Comparison of ENCODE assay signal across 12 cellular contexts in genomic region chrX:11386001-11386523, GRCh38.
DNase-seq lines count a peak whose midpoint lies in the region; ATAC-seq and TF ChIP-seq lines count a peak whose summit lies in the region.
"Had no signal": no experiment of that assay in that cellular context is flagged by ENCODE, and none has a peak within 500 bp of the region (broad histone marks: within the 10 kb centered on the region; RNA-seq: fewer than 3 reads in every experiment).

No MANE protein-coding gene starts in this region.

- no peak overlapping the region for H2BK5ac ChIP-seq in H9 (ENCODE audit: insufficient read length, low read length)

- no peak overlapping the region for H3K27ac Mint-ChIP-seq in H9
- H3K27ac Mint-ChIP-seq: activated naive CD4-positive, alpha-beta T cell treated with anti-CD3 and anti-CD28 coated beads, Interleukin-2, amount 50 U/mL, for 72 hours; naive thymus-derived CD4-positive, alpha-beta T cell had no signal

- in situ Hi-C loops in GM13977 (cut with MboI; ENCODE audit: low pct_unique_long_range_greater_than_20kb, low sequenced_read_pairs, unreplicated experiment): no loop called here

- no peak overlapping the region for H2BK120ac ChIP-seq in H9 (ENCODE audit: low read depth, low read length, poor library complexity, severe bottlenecking)

- no peaks in the 10 kb centered on the region for H4K20me1 ChIP-seq in H9 (ENCODE audit: control insufficient read depth, insufficient read depth, insufficient read length)

- no peak overlapping the region for H3K9ac ChIP-seq in H9 (ENCODE audit: extremely low read depth, insufficient read length, low read length)

- no peaks in the 10 kb centered on the region for H3K79me2 ChIP-seq in H9 (ENCODE audit: insufficient read depth, low read length)

- peak; percentile 73 for ATAC-seq in HG03432 (IDR thresholded peaks at IDR 0.05; ENCODE audit: unreplicated experiment)
- ATAC-seq: activated naive CD4-positive, alpha-beta T cell treated with anti-CD3 and anti-CD28 coated beads, Interleukin-2, amount 50 U/mL, for 72 hours; naive thymus-derived CD4-positive, alpha-beta T cell had no signal

- H3K4ac ChIP-seq in H9 (ENCODE audit: low read depth, low read length): no peak overlapping the region

- H3K9me3 ChIP-seq in H9 (ENCODE audit: control insufficient read depth, low read depth, low read length): no peaks in the 10 kb centered on the region

- H3K27me3 ChIP-seq in H9 (ENCODE audit: insufficient read depth, low read length): no peaks in the 10 kb centered on the region

- H3K14ac ChIP-seq in H9 (ENCODE audit: insufficient read depth, low read length): no peak overlapping the region

- no peaks in the 10 kb centered on the region for H3K79me1 ChIP-seq in H9 (ENCODE audit: insufficient read depth, low read depth, low read length, poor library complexity, severe bottlenecking)

- H3K4me2 ChIP-seq in H9 (ENCODE audit: insufficient read depth, insufficient read length, low read length): no peak overlapping the region

- H2AFZ ChIP-seq in H9 (ENCODE audit: low read length): no peak overlapping the region

- H3K56ac ChIP-seq in H9 (ENCODE audit: insufficient read length, low read depth, low read length): no peak overlapping the region

- no peak overlapping the region for H3K27ac ChIP-seq in H9 (ENCODE audit: insufficient read length, low read depth, low read length)

- no peak overlapping the region for H2BK20ac ChIP-seq in H9 (ENCODE audit: low read depth, low read length, poor library complexity, severe bottlenecking)

- peak; percentile 12 for DNase-seq in A172 (ENCODE audit: low spot score)
- peak; percentile 81 for DNase-seq in dedifferentiated amniotic fluid mesenchymal stem cell (ENCODE audit: extremely low spot score)
- peak; percentile 44 for DNase-seq in myocyte (ENCODE audit: low read depth)
- DNase-seq in H9: no peak
- DNase-seq in GM13977 (ENCODE audit: low spot score): no peak
- no peak for DNase-seq in activated naive CD4-positive, alpha-beta T cell (lab: John Stamatoyannopoulos, UW)
- DNase-seq in NCI-H1694 treated with DMSO at 0.1 percent for 48 hours (lab: John Stamatoyannopoulos, UW): no peak
- DNase-seq: foreskin melanocyte; naive thymus-derived CD4-positive, alpha-beta T cell; NK-92 treated with Interleukin-12 subunit alpha and Interleukin-12 subunit beta, amount 100 ng/mL, for 24 hours had no signal

- H3K23me2 ChIP-seq in H9 (ENCODE audit: insufficient read length, low read depth, low read length, poor library complexity, severe bottlenecking): no peaks in the 10 kb centered on the region

- no peaks in the 10 kb centered on the region for H3K4me1 Mint-ChIP-seq in H9
- H3K4me1 Mint-ChIP-seq: naive thymus-derived CD4-positive, alpha-beta T cell had no signal

- H2BK15ac ChIP-seq in H9 (ENCODE audit: low read depth, low read length): no peak overlapping the region

- no peak overlapping the region for H2BK12ac ChIP-seq in H9 (ENCODE audit: insufficient read length, low read depth, low read length)

- TF ChIP-seq CTCF in H9 (conservative IDR thresholded peaks at IDR 0.05) (no peak), GM13977 (IDR thresholded peaks at IDR 0.05; ENCODE audit: extremely low read depth, insufficient read depth, missing control alignments) (no peak)

- no peak overlapping the region for H3K18ac ChIP-seq in H9 (ENCODE audit: insufficient read length, low read depth, low read length)

- H2AK5ac ChIP-seq in H9 (ENCODE audit: insufficient read length, low read length): no peak overlapping the region

- WGBS in H9 (ENCODE audit: extremely low coverage, insufficient read length, low lambda C conversion rate): no CpG with 5 or more reads among the region's 5 CpGs

- no peak overlapping the region for H3K23ac ChIP-seq in H9 (ENCODE audit: insufficient read length, low read depth, low read length)

- no peaks in the 10 kb centered on the region; a peak in 1 of 7 replicates for H3K36me3 Mint-ChIP-seq in H9 (ENCODE audit: insufficient read depth in 1 of 3, low read depth in 3 of 3)
- H3K36me3 Mint-ChIP-seq: activated naive CD4-positive, alpha-beta T cell treated with anti-CD3 and anti-CD28 coated beads, Interleukin-2, amount 50 U/mL, for 72 hours; naive thymus-derived CD4-positive, alpha-beta T cell had no signal

- no peaks in the 10 kb centered on the region for H3K27me3 Mint-ChIP-seq in H9 (ENCODE audit: low read depth)

- H3K9me3 Mint-ChIP-seq in H9: peaks cover 48 to 56% of the 10 kb centered on the region in 2 experiments
- H3K9me3 Mint-ChIP-seq: activated naive CD4-positive, alpha-beta T cell treated with anti-CD3 and anti-CD28 coated beads, Interleukin-2, amount 50 U/mL, for 72 hours had no signal

- H3K4me3 Mint-ChIP-seq in H9: no peak overlapping the region; a peak in 1 of 5 replicates
- H3K4me3 Mint-ChIP-seq: naive thymus-derived CD4-positive, alpha-beta T cell had no signal

- no peak overlapping the region for H3T11ph ChIP-seq in H9 (ENCODE audit: low read length)

- no peaks in the 10 kb centered on the region for H3K4me1 ChIP-seq in H9 (ENCODE audit: insufficient read depth, low read length)

- H4K8ac ChIP-seq in H9 (replicated peaks; ENCODE audit: insufficient read length, low read depth, low read length): no peak overlapping the region

- H4K5ac ChIP-seq in H9 (ENCODE audit: insufficient read length, low read depth, low read length): no peak overlapping the region

- no peak overlapping the region for H4K91ac ChIP-seq in H9 (ENCODE audit: insufficient read length, low read depth, low read length)

Comparison
In these comparisons a context has a peak if more than half of its experiments do, and no peak if none do; other contexts are left out.
1. DNase-seq: peak in A172 (single experiment), dedifferentiated amniotic fluid mesenchymal stem cell (single experiment) and myocyte (single experiment); none in H9 (single experiment), GM13977 (single experiment), activated naive CD4-positive, alpha-beta T cell (0 of 4) and NCI-H1694 treated with DMSO at 0.1 percent for 48 hours (single experiment).